1 cellular context compared by ENCODE assay signal in genomic region chr13:80862466-80862865, GRCh38.
TF ChIP-seq lines count a peak whose summit lies in the region.

No MANE protein-coding gene starts in this region.

TF ChIP-seq in HepG2, 621 proteins besides CTCF, POLR2A, EP300 and RAD21 (continued from another document):
- TF ChIP-seq, protein P1, sequence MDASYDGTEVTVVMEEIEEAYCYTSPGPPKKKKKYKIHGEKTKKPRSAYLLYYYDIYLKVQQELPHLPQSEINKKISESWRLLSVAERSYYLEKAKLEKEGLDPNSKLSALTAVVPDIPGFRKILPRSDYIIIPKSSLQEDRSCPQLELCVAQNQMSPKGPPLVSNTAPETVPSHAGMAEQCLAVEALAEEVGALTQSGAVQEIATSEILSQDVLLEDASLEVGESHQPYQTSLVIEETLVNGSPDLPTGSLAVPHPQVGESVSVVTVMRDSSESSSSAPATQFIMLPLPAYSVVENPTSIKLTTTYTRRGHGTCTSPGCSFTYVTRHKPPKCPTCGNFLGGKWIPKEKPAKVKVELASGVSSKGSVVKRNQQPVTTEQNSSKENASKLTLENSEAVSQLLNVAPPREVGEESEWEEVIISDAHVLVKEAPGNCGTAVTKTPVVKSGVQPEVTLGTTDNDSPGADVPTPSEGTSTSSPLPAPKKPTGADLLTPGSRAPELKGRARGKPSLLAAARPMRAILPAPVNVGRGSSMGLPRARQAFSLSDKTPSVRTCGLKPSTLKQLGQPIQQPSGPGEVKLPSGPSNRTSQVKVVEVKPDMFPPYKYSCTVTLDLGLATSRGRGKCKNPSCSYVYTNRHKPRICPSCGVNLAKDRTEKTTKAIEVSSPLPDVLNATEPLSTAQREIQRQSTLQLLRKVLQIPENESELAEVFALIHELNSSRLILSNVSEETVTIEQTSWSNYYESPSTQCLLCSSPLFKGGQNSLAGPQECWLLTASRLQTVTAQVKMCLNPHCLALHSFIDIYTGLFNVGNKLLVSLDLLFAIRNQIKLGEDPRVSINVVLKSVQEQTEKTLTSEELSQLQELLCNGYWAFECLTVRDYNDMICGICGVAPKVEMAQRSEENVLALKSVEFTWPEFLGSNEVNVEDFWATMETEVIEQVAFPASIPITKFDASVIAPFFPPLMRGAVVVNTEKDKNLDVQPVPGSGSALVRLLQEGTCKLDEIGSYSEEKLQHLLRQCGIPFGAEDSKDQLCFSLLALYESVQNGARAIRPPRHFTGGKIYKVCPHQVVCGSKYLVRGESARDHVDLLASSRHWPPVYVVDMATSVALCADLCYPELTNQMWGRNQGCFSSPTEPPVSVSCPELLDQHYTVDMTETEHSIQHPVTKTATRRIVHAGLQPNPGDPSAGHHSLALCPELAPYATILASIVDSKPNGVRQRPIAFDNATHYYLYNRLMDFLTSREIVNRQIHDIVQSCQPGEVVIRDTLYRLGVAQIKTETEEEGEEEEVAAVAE (CRISPR knock-in tag; IDR thresholded peaks at IDR 0.05; ENCODE audit: borderline replicate concordance), result no peak
- no peak for TF ChIP-seq ZFX (CRISPR knock-in tag; IDR thresholded peaks at IDR 0.05; ENCODE audit: low read depth)
- TF ChIP-seq, protein P2, sequence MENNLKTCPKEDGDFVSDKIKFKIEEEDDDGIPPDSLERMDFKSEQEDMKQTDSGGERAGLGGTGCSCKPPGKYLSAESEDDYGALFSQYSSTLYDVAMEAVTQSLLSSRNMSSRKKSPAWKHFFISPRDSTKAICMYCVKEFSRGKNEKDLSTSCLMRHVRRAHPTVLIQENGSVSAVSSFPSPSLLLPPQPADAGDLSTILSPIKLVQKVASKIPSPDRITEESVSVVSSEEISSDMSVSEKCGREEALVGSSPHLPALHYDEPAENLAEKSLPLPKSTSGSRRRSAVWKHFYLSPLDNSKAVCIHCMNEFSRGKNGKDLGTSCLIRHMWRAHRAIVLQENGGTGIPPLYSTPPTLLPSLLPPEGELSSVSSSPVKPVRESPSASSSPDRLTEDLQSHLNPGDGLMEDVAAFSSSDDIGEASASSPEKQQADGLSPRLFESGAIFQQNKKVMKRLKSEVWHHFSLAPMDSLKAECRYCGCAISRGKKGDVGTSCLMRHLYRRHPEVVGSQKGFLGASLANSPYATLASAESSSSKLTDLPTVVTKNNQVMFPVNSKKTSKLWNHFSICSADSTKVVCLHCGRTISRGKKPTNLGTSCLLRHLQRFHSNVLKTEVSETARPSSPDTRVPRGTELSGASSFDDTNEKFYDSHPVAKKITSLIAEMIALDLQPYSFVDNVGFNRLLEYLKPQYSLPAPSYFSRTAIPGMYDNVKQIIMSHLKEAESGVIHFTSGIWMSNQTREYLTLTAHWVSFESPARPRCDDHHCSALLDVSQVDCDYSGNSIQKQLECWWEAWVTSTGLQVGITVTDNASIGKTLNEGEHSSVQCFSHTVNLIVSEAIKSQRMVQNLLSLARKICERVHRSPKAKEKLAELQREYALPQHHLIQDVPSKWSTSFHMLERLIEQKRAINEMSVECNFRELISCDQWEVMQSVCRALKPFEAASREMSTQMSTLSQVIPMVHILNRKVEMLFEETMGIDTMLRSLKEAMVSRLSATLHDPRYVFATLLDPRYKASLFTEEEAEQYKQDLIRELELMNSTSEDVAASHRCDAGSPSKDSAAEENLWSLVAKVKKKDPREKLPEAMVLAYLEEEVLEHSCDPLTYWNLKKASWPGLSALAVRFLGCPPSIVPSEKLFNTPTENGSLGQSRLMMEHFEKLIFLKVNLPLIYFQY (CRISPR knock-in tag; IDR thresholded peaks at IDR 0.05; ENCODE audit: borderline replicate concordance), result no peak
- TF ChIP-seq TRIM22 (IDR thresholded peaks at IDR 0.05), result no peak
- TF ChIP-seq IKZF1 (IDR thresholded peaks at IDR 0.05), result no peak
- TF ChIP-seq CSRNP2 (CRISPR knock-in tag; conservative IDR thresholded peaks at IDR 0.05; ENCODE audit: low read depth), result no peak
- no peak for TF ChIP-seq DDIT3 (CRISPR knock-in tag; IDR thresholded peaks at IDR 0.05)
- TF ChIP-seq ZNF256 (CRISPR knock-in tag; conservative IDR thresholded peaks at IDR 0.05), result no peak
- no peak for TF ChIP-seq ZNF646 (CRISPR knock-in tag; IDR thresholded peaks at IDR 0.05)
- TF ChIP-seq ZSCAN30 (CRISPR knock-in tag; IDR thresholded peaks at IDR 0.05), result no peak
- no peak for TF ChIP-seq PPARG (CRISPR knock-in tag; conservative IDR thresholded peaks at IDR 0.05)
- no peak for TF ChIP-seq MTERF4 (CRISPR knock-in tag; IDR thresholded peaks at IDR 0.05)
- no peak for TF ChIP-seq NCOR1 (IDR thresholded peaks at IDR 0.05; ENCODE audit: borderline replicate concordance, low read length)
- no peak for TF ChIP-seq ZMYM2 (CRISPR knock-in tag; IDR thresholded peaks at IDR 0.05)
